Comparison of ENCODE assay signal across 18 cellular contexts in genomic region chr5:60312098-60312497, GRCh38.
"Had no signal": no experiment of that assay in that cellular context is flagged by ENCODE, and none has a peak within 500 bp of the region (broad histone marks: within the 10 kb centered on the region; RNA-seq: fewer than 3 reads in every experiment).

No MANE protein-coding gene starts in this region.

- ATAC-seq: gastrocnemius medialis; natural killer cell treated with Interleukin-12 subunit alpha and Interleukin-12 subunit beta and Interleukin-15 and Interleukin-18, amount 100 ng/mL, for 72 hours; right lobe of liver; stimulated activated naive B cell treated with anti-CD40 and anti-IgM and Interleukin-4, amounts not matched to agents 10 μg/mL and 1 μg/mL and 100 μg/mL, for 72 hours had no signal

- H3K36me3 ChIP-seq: gastrocnemius medialis, neural progenitor cell, right lobe of liver, thoracic aorta, tibial nerve, upper lobe of left lung had no signal

- H3K9me3 ChIP-seq: gastrocnemius medialis, right lobe of liver, tibial nerve, upper lobe of left lung had no signal

- H3K4me3 ChIP-seq: dorsolateral prefrontal cortex, gastrocnemius medialis, lung, neural progenitor cell, right lobe of liver, thoracic aorta, tibial nerve, upper lobe of left lung had no signal

- H3K4me1 ChIP-seq: gastrocnemius medialis, neural progenitor cell, parathyroid adenoma, right lobe of liver, tibial nerve, upper lobe of left lung had no signal

- DNase-seq: dorsolateral prefrontal cortex; effector CD4-positive, alpha-beta T cell; foreskin fibroblast; gastrocnemius medialis; head of caudate nucleus; naive B cell; right lobe of liver; small intestine; stimulated activated CD4-positive, alpha-beta T cell treated with anti-CD3 and anti-CD28 coated beads, Interleukin-15, amount 100 ng/mL, for 24 hours; stimulated activated CD4-positive, alpha-beta T cell treated with anti-CD3 and anti-CD28 coated beads, Interleukin-2, amount 100 ng/mL, for 48 hours; stimulated activated naive B cell treated with anti-CD40 and anti-IgM and Interleukin-4, amounts not matched to agents 10 μg/mL and 1 μg/mL and 100 μg/mL, for 72 hours; upper lobe of left lung had no signal
